In the genomic region with DNA sequence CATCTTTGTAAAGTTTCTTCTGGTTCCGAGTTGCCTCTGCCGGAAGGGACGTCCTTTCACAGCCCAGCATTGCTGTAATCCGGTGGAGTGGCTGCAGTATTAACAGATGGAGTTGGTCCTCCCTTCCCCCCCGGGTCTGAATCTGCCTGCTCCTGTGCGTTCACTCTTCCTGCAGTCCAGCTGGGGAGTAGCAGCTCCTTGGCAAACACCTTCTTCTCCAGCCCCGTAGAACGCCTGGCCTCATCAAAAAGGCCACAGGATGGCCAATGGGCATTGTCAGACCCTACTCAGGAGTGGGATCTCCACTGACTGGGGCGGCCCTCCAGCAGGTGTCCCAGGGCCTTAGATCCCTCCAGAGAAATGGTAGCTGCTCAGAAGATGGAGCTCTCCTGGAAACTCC, we compare ENCODE assay signal across 13 cellular contexts.
DNase-seq lines count a peak whose midpoint lies in the region; TF ChIP-seq lines count a peak whose summit lies in the region.
"Had no signal": no experiment of that assay in that cellular context is flagged by ENCODE, and none has a peak within 500 bp of the region (broad histone marks: within the 10 kb centered on the region; RNA-seq: fewer than 3 reads in every experiment).

No MANE protein-coding gene starts in this region.

- H4K91ac ChIP-seq in H9 (ENCODE audit: insufficient read length, low read depth, low read length) = no peak overlapping the region
- no peak overlapping the region for H4K91ac ChIP-seq in trophoblast cell (ENCODE audit: low read depth, low read length)

- H2AK5ac ChIP-seq in H9 (ENCODE audit: insufficient read length, low read length) (no peak overlapping the region), trophoblast cell (ENCODE audit: low read length) (no peak overlapping the region)

- H3K9me3 ChIP-seq in BLaER1 (peaks cover 8% of the 10 kb centered on the region), H9 (ENCODE audit: control insufficient read depth, low read depth, low read length) (no peaks in the 10 kb centered on the region), trophoblast cell (ENCODE audit: insufficient read depth, low read depth, low read length) (peaks cover 2% of the 10 kb centered on the region)
- no peaks in the 10 kb centered on the region for H3K9me3 ChIP-seq in effector memory CD4-positive, alpha-beta T cell (ENCODE audit: control insufficient read depth, low read length)

- peaks cover 12 to 18% of the 10 kb centered on the region in 2 experiments for H3K4me1 Mint-ChIP-seq in H9

- H3K4me3 ChIP-seq in BLaER1 (no peak overlapping the region), trophoblast cell (ENCODE audit: low read depth, low read length) (peak overlapping the region; percentile 33), brain microvascular endothelial cell (ENCODE audit: low read depth, low read length) (no peak overlapping the region)
- no peak overlapping the region for H3K4me3 ChIP-seq in effector memory CD4-positive, alpha-beta T cell (ENCODE audit: insufficient read depth, low read depth, low read length, poor library complexity, severe bottlenecking)
- H3K4me3 ChIP-seq: K562 had no signal

- H3K27ac ChIP-seq in BLaER1 (no peak overlapping the region), H9 (ENCODE audit: insufficient read length, low read depth, low read length) (no peak overlapping the region), trophoblast cell (ENCODE audit: low read depth, low read length) (no peak overlapping the region), brain microvascular endothelial cell (no peak overlapping the region)
- H3K27ac ChIP-seq in effector memory CD4-positive, alpha-beta T cell (ENCODE audit: insufficient read depth, low read length, poor library complexity, severe bottlenecking) = no peak overlapping the region
- H3K27ac ChIP-seq: 22Rv1 had no signal

- H3K79me1 ChIP-seq in H9 (ENCODE audit: insufficient read depth, low read depth, low read length, poor library complexity, severe bottlenecking) = no peaks in the 10 kb centered on the region
- H3K79me1 ChIP-seq in trophoblast cell (ENCODE audit: low read length) = no peaks in the 10 kb centered on the region

- H3K27me3 Mint-ChIP-seq in H9 (ENCODE audit: low read depth) = peaks cover 6% of the 10 kb centered on the region
- H3K27me3 Mint-ChIP-seq: CD4-positive, alpha-beta T cell had no signal

- H3K18ac ChIP-seq in H9 (ENCODE audit: insufficient read length, low read depth, low read length) (no peak overlapping the region), trophoblast cell (ENCODE audit: low read length) (no peak overlapping the region)

- H3K14ac ChIP-seq in H9 (ENCODE audit: insufficient read depth, low read length) (peak overlapping the region; percentile 25; the same call in 1 of the 2 replicates), trophoblast cell (ENCODE audit: low read length) (no peak overlapping the region)

- no peak overlapping the region for H2BK15ac ChIP-seq in H9 (ENCODE audit: low read depth, low read length)

- no peak overlapping the region for H3T11ph ChIP-seq in H9 (ENCODE audit: low read length)

- H3K4ac ChIP-seq in H9 (ENCODE audit: low read depth, low read length) (no peak overlapping the region), trophoblast cell (ENCODE audit: low read depth, low read length) (no peak overlapping the region)

- H3K36me3 Mint-ChIP-seq in H9 (ENCODE audit: insufficient read depth in 1 of 3, low read depth in 3 of 3) = no peaks in the 10 kb centered on the region

- no peak overlapping the region for H2BK5ac ChIP-seq in H9 (ENCODE audit: insufficient read length, low read length)
- H2BK5ac ChIP-seq in trophoblast cell (ENCODE audit: low read depth, low read length, poor library complexity) = no peak overlapping the region

- no CpG with 5 or more reads among the region's 9 CpGs for WGBS in H9 (ENCODE audit: extremely low coverage, insufficient read length, low lambda C conversion rate)
- no CpG with 5 or more reads among the region's 9 CpGs for WGBS in trophoblast cell (ENCODE audit: extremely low coverage, insufficient coverage, insufficient read length)

- no peak overlapping the region for H3K56ac ChIP-seq in H9 (ENCODE audit: insufficient read length, low read depth, low read length)

- H3K4me2 ChIP-seq in BLaER1 = peak overlapping the region; percentile 23; the same call in 1 of the 2 replicates
- H3K4me2 ChIP-seq in H9 (ENCODE audit: insufficient read depth, insufficient read length, low read length) = no peak overlapping the region
- H3K4me2 ChIP-seq in trophoblast cell (ENCODE audit: low read length) = no peak overlapping the region

- H3K9ac ChIP-seq in BLaER1 (no peak overlapping the region), H9 (ENCODE audit: extremely low read depth, insufficient read length, low read length) (no peak overlapping the region), trophoblast cell (ENCODE audit: low read length) (no peak overlapping the region)

- H2AFZ ChIP-seq in H9 (ENCODE audit: low read length) (no peak overlapping the region), trophoblast cell (ENCODE audit: insufficient read depth, low read length, poor library complexity) (no peak overlapping the region)

- no peak overlapping the region for H3K23ac ChIP-seq in H9 (ENCODE audit: insufficient read length, low read depth, low read length)
- no peak overlapping the region for H3K23ac ChIP-seq in trophoblast cell (ENCODE audit: low read length)

- H2BK120ac ChIP-seq in H9 (ENCODE audit: low read depth, low read length, poor library complexity, severe bottlenecking) (no peak overlapping the region), trophoblast cell (ENCODE audit: insufficient read depth, low read length, poor library complexity) (no peak overlapping the region)

- in situ Hi-C loops in brain microvascular endothelial cell (cut with HindIII; ENCODE audit: low pct_ligation_motif_present, low sequenced_read_pairs) = no loop called here

- H3K27me3 ChIP-seq in BLaER1 (no peaks in the 10 kb centered on the region), H9 (ENCODE audit: insufficient read depth, low read length) (no peaks in the 10 kb centered on the region), trophoblast cell (ENCODE audit: insufficient read depth, low read length) (no peaks in the 10 kb centered on the region), brain microvascular endothelial cell (replicated peaks) (no peaks in the 10 kb centered on the region)
- H3K27me3 ChIP-seq in effector memory CD4-positive, alpha-beta T cell (replicated peaks; ENCODE audit: control insufficient read depth, insufficient read depth, low read length, poor library complexity, severe bottlenecking) = no peaks in the 10 kb centered on the region

- H4K20me1 ChIP-seq in BLaER1 (peaks cover 47% of the 10 kb centered on the region), H9 (ENCODE audit: control insufficient read depth, insufficient read depth, insufficient read length) (no peaks in the 10 kb centered on the region)

- H3K9me3 Mint-ChIP-seq in H9 = no peaks in the 10 kb centered on the region
- H3K9me3 Mint-ChIP-seq: CD4-positive, alpha-beta T cell had no signal

- no peak overlapping the region for H2BK20ac ChIP-seq in H9 (ENCODE audit: low read depth, low read length, poor library complexity, severe bottlenecking)

- H3K27ac Mint-ChIP-seq in H9 = no peak overlapping the region
- H3K27ac Mint-ChIP-seq: CD4-positive, alpha-beta T cell had no signal

- no peak overlapping the region for H4K5ac ChIP-seq in H9 (ENCODE audit: insufficient read length, low read depth, low read length)

- no peaks in the 10 kb centered on the region for H3K23me2 ChIP-seq in H9 (ENCODE audit: insufficient read length, low read depth, low read length, poor library complexity, severe bottlenecking)

- H3K36me3 ChIP-seq in BLaER1 = peaks cover 94% of the 10 kb centered on the region
- H3K36me3 ChIP-seq in trophoblast cell (ENCODE audit: control insufficient read depth in 1 of 2, insufficient read depth in 2 of 2, low read length in 2 of 2) = peaks cover 0 to 2% of the 10 kb centered on the region in 2 experiments
- H3K36me3 ChIP-seq in brain microvascular endothelial cell (replicated peaks) = no peaks in the 10 kb centered on the region
- H3K36me3 ChIP-seq in effector memory CD4-positive, alpha-beta T cell (ENCODE audit: control insufficient read depth, insufficient read depth, low read length) = peaks cover 9% of the 10 kb centered on the region

- H2BK12ac ChIP-seq in H9 (ENCODE audit: insufficient read length, low read depth, low read length) (no peak overlapping the region), trophoblast cell (ENCODE audit: low read length) (no peak overlapping the region)

- no peak overlapping the region for H3K4me3 Mint-ChIP-seq in H9
- H3K4me3 Mint-ChIP-seq: CD4-positive, alpha-beta T cell had no signal

- TF ChIP-seq CTCF in H9 (conservative IDR thresholded peaks at IDR 0.05) (no peak), brain microvascular endothelial cell (IDR thresholded peaks at IDR 0.05; ENCODE audit: low read depth, low read length, missing control alignments) (no peak)

- H4K12ac ChIP-seq in trophoblast cell (ENCODE audit: low read depth, low read length) = no peak overlapping the region

- no peak for DNase-seq in H9
- peak; percentile 9 for DNase-seq in NCI-H82 treated with DMSO at 0.1 percent for 48 hours (lab: John Stamatoyannopoulos, UW; ENCODE audit: unreplicated experiment)
- DNase-seq in trophoblast cell = no peak
- DNase-seq in brain microvascular endothelial cell = no peak
- DNase-seq in effector memory CD4-positive, alpha-beta T cell = no peak
- no peak for DNase-seq in stimulated activated CD4-positive, alpha-beta T cell treated with anti-CD3 and anti-CD28 coated beads, Interleukin-1b, Interleukin-23, amount 100 ng/mL, for 48 hours
- DNase-seq: CD4-positive, alpha-beta T cell; DMS79; EL; GDM1 had no signal

- H4K8ac ChIP-seq in H9 (replicated peaks; ENCODE audit: insufficient read length, low read depth, low read length) (no peak overlapping the region), trophoblast cell (ENCODE audit: low read depth, low read length) (no peak overlapping the region)

- H3K79me2 ChIP-seq in H9 (ENCODE audit: insufficient read depth, low read length) (no peaks in the 10 kb centered on the region), trophoblast cell (ENCODE audit: control insufficient read depth, insufficient read depth, low read length, poor library complexity) (no peaks in the 10 kb centered on the region)

- H3K4me1 ChIP-seq in BLaER1 = peaks cover 21% of the 10 kb centered on the region
- no peaks in the 10 kb centered on the region; the same call in 1 of the 2 replicates for H3K4me1 ChIP-seq in H9 (ENCODE audit: insufficient read depth, low read length)
- H3K4me1 ChIP-seq in trophoblast cell (ENCODE audit: control insufficient read depth in 1 of 2, insufficient read depth in 2 of 2, low read length in 2 of 2) = peaks cover 10% of the 10 kb centered on the region in 2 experiments
- peaks cover 2% of the 10 kb centered on the region for H3K4me1 ChIP-seq in effector memory CD4-positive, alpha-beta T cell (ENCODE audit: control insufficient read depth, insufficient read depth, low read length, poor library complexity, severe bottlenecking)
